ENCODE assay signal across 17 cellular contexts in genomic region chr17:21737015-21737580, GRCh38. TPM values are rescaled to one million over a fixed set of nuclear protein-coding genes. Genes with fewer than 3 reads are reported as not detected.
"Had no signal": no experiment of that assay in that cellular context is flagged by ENCODE, and none has a peak within 500 bp of the region (broad histone marks: within the 10 kb centered on the region; RNA-seq: fewer than 3 reads in every experiment).

No MANE protein-coding gene starts in this region.

RNA-seq across cellular contexts. Expression of gene KCNJ18, which starts 44.8 kb away (rescaled TPM):
- total RNA-seq: activated B cell treated with CpG ODN at 0.5 μM for 24 hours; activated CD4-positive, alpha-beta memory T cell treated with anti-CD3 and anti-CD28 coated beads for 36 hours; activated CD4-positive, alpha-beta T cell treated with anti-CD3 and anti-CD28 coated beads, Interleukin-2, amount 10 ng/mL, durations not matched to agents 24 days and 14 days; activated CD8-positive, alpha-beta memory T cell treated with anti-CD3 and anti-CD28 coated beads for 36 hours; activated CD8-positive, alpha-beta T cell treated with anti-CD3 and anti-CD28 coated beads for 36 hours; activated naive CD4-positive, alpha-beta T cell treated with anti-CD3 and anti-CD28 coated beads for 36 hours; activated naive CD4-positive, alpha-beta T cell treated with anti-CD3 and anti-CD28 coated beads, Interleukin-2, amount 50 U/mL, for 72 hours; activated T-cell treated with anti-CD3 and anti-CD28 coated beads, Interleukin-2, amount 50 U/mL, for 4 hours; activated T-cell treated with anti-CD3 and anti-CD28 coated beads, Interleukin-2, amount 50 U/mL, for 72 hours; activated T-helper 1 cell treated with anti-CD3 and anti-CD28 coated beads, Interleukin-12 subunit alpha, Interleukin-12 subunit beta, Interleukin-2, Interleukin-4 antibody, amounts not matched to agents 30 ng/mL and 10 ng/mL and 1 ng/mL, durations not matched to agents 14 hours and 24 hours and 36 hours; activated T-helper 17 cell treated with anti-CD3 and anti-CD28 coated beads, Interleukin-2, amount 50 U/mL, for 72 hours; adrenal gland; aorta; astrocyte; body of pancreas; breast epithelium; chondrocyte had no signal
- polyA plus RNA-seq: adrenal gland, aorta had no signal
